Comparison of ENCODE assay signal across 18 cellular contexts in the genomic region with DNA sequence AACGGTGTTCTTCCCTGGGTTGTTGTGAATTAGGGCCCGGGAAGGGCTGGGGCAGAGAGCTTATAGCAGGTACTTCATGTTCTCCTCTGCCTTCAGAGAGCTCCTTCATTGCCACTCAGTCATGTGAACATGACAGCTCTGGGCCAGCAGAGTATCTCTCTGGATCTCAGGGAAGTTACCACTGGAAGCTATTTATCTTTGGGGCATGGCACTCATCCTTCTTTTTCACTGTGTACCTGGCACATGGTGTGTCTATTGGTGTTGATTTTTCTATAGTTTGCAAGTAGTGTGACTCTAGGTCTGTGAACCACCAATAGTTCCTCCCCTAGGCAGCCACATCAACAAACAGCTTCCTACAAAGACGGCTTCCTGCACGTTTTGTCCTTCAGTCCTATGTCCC.
"Had no signal": no experiment of that assay in that cellular context is flagged by ENCODE, and none has a peak within 500 bp of the region (broad histone marks: within the 10 kb centered on the region; RNA-seq: fewer than 3 reads in every experiment).

No MANE protein-coding gene starts in this region.

- H3K9me3 Mint-ChIP-seq: activated naive CD4-positive, alpha-beta T cell treated with anti-CD3 and anti-CD28 coated beads, Interleukin-2, amount 50 U/mL, for 72 hours; activated T-cell treated with anti-CD3 and anti-CD28 coated beads, Interleukin-2, amount 50 U/mL, for 72 hours; memory B cell; naive thymus-derived CD8-positive, alpha-beta T cell; stimulated activated memory B cell treated with anti-CD40 and anti-IgM and Interleukin-4, amounts not matched to agents 10 μg/mL and 1 μg/mL and 100 μg/mL, for 72 hours had no signal

- H3K36me3 Mint-ChIP-seq: activated naive CD4-positive, alpha-beta T cell treated with anti-CD3 and anti-CD28 coated beads, Interleukin-2, amount 50 U/mL, for 72 hours; memory B cell; naive thymus-derived CD8-positive, alpha-beta T cell; stimulated activated memory B cell treated with anti-CD40 and anti-IgM and Interleukin-4, amounts not matched to agents 10 μg/mL and 1 μg/mL and 100 μg/mL, for 72 hours had no signal

- H3K27me3 ChIP-seq: pancreas, testis, upper lobe of right lung had no signal

- H3K4me3 Mint-ChIP-seq: activated T-cell treated with anti-CD3 and anti-CD28 coated beads, Interleukin-2, amount 50 U/mL, for 72 hours; memory B cell; naive thymus-derived CD8-positive, alpha-beta T cell; stimulated activated memory B cell treated with anti-CD40 and anti-IgM and Interleukin-4, amounts not matched to agents 10 μg/mL and 1 μg/mL and 100 μg/mL, for 72 hours had no signal

- DNase-seq: activated CD4-positive, alpha-beta T cell treated with anti-CD3 and anti-CD28 coated beads, Interleukin-2, amount 50 U/mL, for 4 hours; activated gamma-delta T cell; activated T-cell treated with anti-CD3 and anti-CD28 coated beads, Interleukin-2, amount 50 U/mL, for 72 hours; foreskin melanocyte; kidney glomerular epithelial cell; left ventricle myocardium superior; naive thymus-derived CD8-positive, alpha-beta T cell; pancreas; stimulated activated CD4-positive, alpha-beta T cell treated with anti-CD3 and anti-CD28 coated beads, Interleukin-4, amount 100 ng/mL, for 24 hours; T-helper 2 cell; testis; upper lobe of right lung; WERI-Rb-1 had no signal

- FAIRE-seq: pancreas had no signal

- H3K4me1 ChIP-seq: pancreas had no signal

- H3K27me3 Mint-ChIP-seq: memory B cell; stimulated activated memory B cell treated with anti-CD40 and anti-IgM and Interleukin-4, amounts not matched to agents 10 μg/mL and 1 μg/mL and 100 μg/mL, for 72 hours had no signal

- H3K27ac ChIP-seq: epithelial cell of prostate, pancreas, testis, upper lobe of right lung, WERI-Rb-1 had no signal

- H3K4me3 ChIP-seq: pancreas, testis, upper lobe of right lung had no signal

- ATAC-seq: activated naive CD4-positive, alpha-beta T cell treated with anti-CD3 and anti-CD28 coated beads, Interleukin-2, amount 50 U/mL, for 72 hours; activated T-cell treated with anti-CD3 and anti-CD28 coated beads, Interleukin-2, amount 50 U/mL, for 72 hours; left ventricle myocardium superior; naive thymus-derived CD8-positive, alpha-beta T cell; sciatic nerve; stimulated activated memory B cell treated with anti-CD40 and anti-IgM and Interleukin-4, amounts not matched to agents 10 μg/mL and 1 μg/mL and 100 μg/mL, for 72 hours; upper lobe of right lung had no signal

- H3K4me1 Mint-ChIP-seq: naive thymus-derived CD8-positive, alpha-beta T cell had no signal

- H3K27ac Mint-ChIP-seq: activated naive CD4-positive, alpha-beta T cell treated with anti-CD3 and anti-CD28 coated beads, Interleukin-2, amount 50 U/mL, for 72 hours; activated T-cell treated with anti-CD3 and anti-CD28 coated beads, Interleukin-2, amount 50 U/mL, for 72 hours; memory B cell; naive thymus-derived CD8-positive, alpha-beta T cell; stimulated activated memory B cell treated with anti-CD40 and anti-IgM and Interleukin-4, amounts not matched to agents 10 μg/mL and 1 μg/mL and 100 μg/mL, for 72 hours had no signal

- H3K9me3 ChIP-seq: pancreas, testis, upper lobe of right lung had no signal

- H3K36me3 ChIP-seq: pancreas, upper lobe of right lung, WERI-Rb-1 had no signal
